In genomic region chrX:129925305-129926092, GRCh38 we compare ENCODE assay signal across 8 cellular contexts. TPM values are rescaled to one million over a fixed set of nuclear protein-coding genes. Genes with fewer than 3 reads are reported as not detected.
DNase-seq lines count a peak whose midpoint lies in the region; ATAC-seq, FAIRE-seq and TF ChIP-seq lines count a peak whose summit lies in the region.

No MANE protein-coding gene starts in this region.

- in situ Hi-C loops in HAP-1 (cut with MboI; ENCODE audit: low sequenced_read_pairs): no loop called here

- H3K4me1 Mint-ChIP-seq in activated CD8-positive, alpha-beta T cell treated with anti-CD3 and anti-CD28 coated beads for 36 hours (ENCODE audit: low read depth): peaks cover 3% of the 10 kb centered on the region

- peaks cover 35% of the 10 kb centered on the region for H3K36me3 Mint-ChIP-seq in activated CD8-positive, alpha-beta T cell treated with anti-CD3 and anti-CD28 coated beads for 36 hours (ENCODE audit: low read depth)

- H3K9me3 ChIP-seq in HAP-1: no peaks in the 10 kb centered on the region
- H3K9me3 ChIP-seq in effector memory CD4-positive, alpha-beta T cell (ENCODE audit: control insufficient read depth, low read length): no peaks in the 10 kb centered on the region

- POLR2A ChIA-PET in activated CD8-positive, alpha-beta T cell treated with anti-CD3 and anti-CD28 coated beads for 36 hours (lab: Charles Lee): interaction anchor here (0.6 to 1.2 kb wide), 5 partner anchors 8 to 136 kb away, joined by 3 to 5 read pairs (median 3); no protein-coding TSS in a partner anchor

- H3K36me3 ChIP-seq in HAP-1 (replicated peaks): peaks cover 91% of the 10 kb centered on the region
- H3K36me3 ChIP-seq in effector memory CD4-positive, alpha-beta T cell (ENCODE audit: control insufficient read depth, insufficient read depth, low read length): no peaks in the 10 kb centered on the region

- no peak overlapping the region for H3K27ac Mint-ChIP-seq in activated CD8-positive, alpha-beta T cell treated with anti-CD3 and anti-CD28 coated beads for 36 hours

- H3K4me3 Mint-ChIP-seq in activated CD8-positive, alpha-beta T cell treated with anti-CD3 and anti-CD28 coated beads for 36 hours: no peak overlapping the region

- no peak for DNase-seq in D721Med (ENCODE audit: insufficient read length, low spot score)
- DNase-seq in HAP-1 (ENCODE audit: low spot score in 2 of 2): peak; percentile 73 to 89
- peak; percentile 44 for DNase-seq in NCI-H510A treated with DMSO at 0.1 percent for 48 hours (lab: John Stamatoyannopoulos, UW)
- peak; percentile 76 for DNase-seq in activated CD8-positive, alpha-beta T cell treated with anti-CD3 and anti-CD28 coated beads for 36 hours
- peak; percentile 38 to 53 (median 39) for DNase-seq in effector memory CD4-positive, alpha-beta T cell
- DNase-seq in midbrain (lab: John Stamatoyannopoulos, UW): peak; percentile 80
- DNase-seq in stimulated activated CD8-positive, alpha-beta memory T cell treated with anti-CD3 and anti-CD28 coated beads, Interleukin-4, amount 100 ng/mL, for 48 hours: peak; percentile 75
- no peak for DNase-seq in epidermal melanocyte (ENCODE audit: insufficient read length, low spot score)

- no peak overlapping the region for H3K4me3 ChIP-seq in HAP-1
- H3K4me3 ChIP-seq in effector memory CD4-positive, alpha-beta T cell (ENCODE audit: insufficient read depth, low read depth, low read length, poor library complexity, severe bottlenecking): no peak overlapping the region

- peak; percentile 60 for TF ChIP-seq CTCF in D721Med (IDR thresholded peaks at IDR 0.05; ENCODE audit: insufficient read depth, missing control alignments)
- TF ChIP-seq CTCF in activated CD8-positive, alpha-beta T cell treated with anti-CD3 and anti-CD28 coated beads for 36 hours (IDR thresholded peaks at IDR 0.05): peak; percentile 61

- H3K27me3 ChIP-seq in HAP-1 (ENCODE audit: low read depth): no peaks in the 10 kb centered on the region
- H3K27me3 ChIP-seq in effector memory CD4-positive, alpha-beta T cell (replicated peaks; ENCODE audit: control insufficient read depth, insufficient read depth, low read length, poor library complexity, severe bottlenecking): no peaks in the 10 kb centered on the region

- CTCF ChIA-PET in activated CD8-positive, alpha-beta T cell treated with anti-CD3 and anti-CD28 coated beads for 36 hours (lab: Charles Lee): interaction anchor here (0.7 to 4.9 kb wide), 41 partner anchors 8 to 321 kb away, joined by 3 to 81 read pairs (median 4); partner anchors contain the start of gene UTP14A

- peak; percentile 74 for ATAC-seq in activated CD8-positive, alpha-beta T cell treated with anti-CD3 and anti-CD28 coated beads for 36 hours

- no peaks in the 10 kb centered on the region for H3K4me1 ChIP-seq in HAP-1
- no peaks in the 10 kb centered on the region for H3K4me1 ChIP-seq in effector memory CD4-positive, alpha-beta T cell (ENCODE audit: control insufficient read depth, insufficient read depth, low read length, poor library complexity, severe bottlenecking)

- intact Hi-C loops in activated CD8-positive, alpha-beta T cell treated with anti-CD3 and anti-CD28 coated beads for 36 hours (cut with micrococcal nuclease): loop anchor here (5.0 kb wide), 1 partner anchor 102 kb away; no protein-coding TSS in a partner anchor

- FAIRE-seq in D721Med (lab: Jason Lieb, UNC): no peak

- no peak overlapping the region for H3K27ac ChIP-seq in effector memory CD4-positive, alpha-beta T cell (ENCODE audit: insufficient read depth, low read length, poor library complexity, severe bottlenecking)

- H3K9me3 Mint-ChIP-seq in activated CD8-positive, alpha-beta T cell treated with anti-CD3 and anti-CD28 coated beads for 36 hours: no peaks in the 10 kb centered on the region

- H3K27me3 Mint-ChIP-seq in activated CD8-positive, alpha-beta T cell treated with anti-CD3 and anti-CD28 coated beads for 36 hours: no peaks in the 10 kb centered on the region

RNA-seq across cellular contexts. Expression of gene UTP14A, which starts 19.5 kb away (rescaled TPM):
- 10 to 100 TPM; 33.1 to 34.0 TPM for total RNA-seq in activated CD8-positive, alpha-beta T cell treated with anti-CD3 and anti-CD28 coated beads for 36 hours

RNA-seq across cellular contexts. Expression of gene BCORL1, which starts 56.9 kb away (rescaled TPM):
- total RNA-seq in activated CD8-positive, alpha-beta T cell treated with anti-CD3 and anti-CD28 coated beads for 36 hours: 1 to 10 TPM; 7.1 to 9.9 TPM

Comparison
In these comparisons a context has a peak if more than half of its experiments do, and no peak if none do; other contexts are left out.
1. DNase-seq: peak in HAP-1 (2 of 2), NCI-H510A treated with DMSO at 0.1 percent for 48 hours (single experiment), activated CD8-positive, alpha-beta T cell treated with anti-CD3 and anti-CD28 coated beads for 36 hours (single experiment), effector memory CD4-positive, alpha-beta T cell (3 of 3), midbrain (single experiment) and stimulated activated CD8-positive, alpha-beta memory T cell treated with anti-CD3 and anti-CD28 coated beads, Interleukin-4, amount 100 ng/mL, for 48 hours (single experiment); none in D721Med (single experiment) and epidermal melanocyte (single experiment).